20 cellular contexts compared by ENCODE assay signal in the genomic region with DNA sequence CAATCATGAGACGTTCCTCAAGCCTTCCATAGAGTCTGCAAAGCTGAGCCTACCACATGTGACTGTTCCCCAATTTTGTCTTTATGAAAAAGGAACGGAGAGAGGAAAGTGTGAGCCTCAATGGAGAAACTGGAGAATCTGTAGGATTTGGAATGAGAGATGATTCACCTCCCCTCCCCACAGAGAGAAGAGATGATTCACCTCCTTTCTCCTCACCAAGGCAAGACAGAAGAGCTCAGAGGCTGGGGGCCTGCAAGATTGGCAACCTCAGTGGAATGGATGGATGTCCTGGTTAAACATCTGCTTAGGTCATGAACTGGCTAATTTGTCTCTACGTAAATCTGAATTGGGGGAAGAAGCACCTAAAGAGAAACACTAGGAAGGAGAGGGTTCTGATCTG. TPM values are rescaled to one million over a fixed set of nuclear protein-coding genes. Genes with fewer than 3 reads are reported as not detected.
DNase-seq lines count a peak whose midpoint lies in the region; TF ChIP-seq lines count a peak whose summit lies in the region.
"Had no signal": no experiment of that assay in that cellular context is flagged by ENCODE, and none has a peak within 500 bp of the region (broad histone marks: within the 10 kb centered on the region; RNA-seq: fewer than 3 reads in every experiment).

No MANE protein-coding gene starts in this region.

- H3K4me1 ChIP-seq in breast epithelium: no peaks in the 10 kb centered on the region
- H3K4me1 ChIP-seq: ascending aorta, pancreas, tibial nerve had no signal

- POLR2A ChIA-PET in MCF 10A (lab: Yijun Ruan, JAX): interaction anchor here (0.7 kb wide), 1 partner anchor 17 kb away, joined by 4 read pairs; a partner anchor contains a TSS
- POLR2A ChIA-PET in activated CD4-positive, alpha-beta memory T cell treated with anti-CD3 and anti-CD28 coated beads, Interleukin-2, amount 10 ng/mL, durations not matched to agents 7 days and 5 days (lab: Charles Lee): interaction anchor here (0.8 kb wide), 1 partner anchor 17 kb away, joined by 3 read pairs; no protein-coding TSS in a partner anchor

- intact Hi-C loops in MCF 10A (cut with micrococcal nuclease): no loop called here
- intact Hi-C loops in breast epithelium (cut with DNase I; ENCODE audit: low total_unique reads): no loop called here

- H3K36me3 Mint-ChIP-seq in MCF 10A (ENCODE audit: insufficient read depth, unreplicated experiment): no peaks in the 10 kb centered on the region
- H3K36me3 Mint-ChIP-seq in activated CD4-positive, alpha-beta memory T cell treated with anti-CD3 and anti-CD28 coated beads, Interleukin-2, amount 10 ng/mL, durations not matched to agents 7 days and 5 days (ENCODE audit: low read depth): no peaks in the 10 kb centered on the region

- peaks cover 5% of the 10 kb centered on the region for H3K4me1 Mint-ChIP-seq in MCF 10A (ENCODE audit: insufficient read depth, unreplicated experiment)
- no peaks in the 10 kb centered on the region for H3K4me1 Mint-ChIP-seq in activated CD4-positive, alpha-beta memory T cell treated with anti-CD3 and anti-CD28 coated beads, Interleukin-2, amount 10 ng/mL, durations not matched to agents 7 days and 5 days
- H3K4me1 Mint-ChIP-seq: activated B cell treated with CpG ODN at 0.5 μM for 24 hours had no signal

- H3K27ac Mint-ChIP-seq in MCF 10A (ENCODE audit: low read depth, unreplicated experiment): no peak overlapping the region
- H3K27ac Mint-ChIP-seq in activated CD4-positive, alpha-beta memory T cell treated with anti-CD3 and anti-CD28 coated beads, Interleukin-2, amount 10 ng/mL, durations not matched to agents 7 days and 5 days: no peak overlapping the region
- H3K27ac Mint-ChIP-seq: activated B cell treated with CpG ODN at 0.5 μM for 24 hours; CD4-positive, alpha-beta T cell had no signal

- no peaks in the 10 kb centered on the region for H3K9me3 Mint-ChIP-seq in MCF 10A (ENCODE audit: unreplicated experiment)
- H3K9me3 Mint-ChIP-seq in activated CD4-positive, alpha-beta memory T cell treated with anti-CD3 and anti-CD28 coated beads, Interleukin-2, amount 10 ng/mL, durations not matched to agents 7 days and 5 days: no peaks in the 10 kb centered on the region
- H3K9me3 Mint-ChIP-seq: CD4-positive, alpha-beta T cell had no signal

- H3K4me3 ChIP-seq in breast epithelium (no peak overlapping the region), fibroblast of the aortic adventitia (ENCODE audit: low read depth, low read length) (no peak overlapping the region)
- H3K4me3 ChIP-seq: ascending aorta, pancreas, tibial nerve had no signal

- no peaks in the 10 kb centered on the region for H3K27me3 ChIP-seq in breast epithelium
- H3K27me3 ChIP-seq: ascending aorta, pancreas, tibial nerve had no signal

- no peak overlapping the region for H3K4me3 Mint-ChIP-seq in MCF 10A (ENCODE audit: unreplicated experiment)
- H3K4me3 Mint-ChIP-seq in activated CD4-positive, alpha-beta memory T cell treated with anti-CD3 and anti-CD28 coated beads, Interleukin-2, amount 10 ng/mL, durations not matched to agents 7 days and 5 days: no peak overlapping the region
- H3K4me3 Mint-ChIP-seq: activated B cell treated with CpG ODN at 0.5 μM for 24 hours; CD4-positive, alpha-beta T cell had no signal

- TF ChIP-seq CTCF in MCF 10A (IDR thresholded peaks at IDR 0.05; ENCODE audit: unreplicated experiment) (no peak), breast epithelium (IDR thresholded peaks at IDR 0.05) (no peak), fibroblast of the aortic adventitia (IDR thresholded peaks at IDR 0.05; ENCODE audit: insufficient read depth, low read length) (no peak)

- H3K27ac ChIP-seq in breast epithelium: no peak overlapping the region
- H3K27ac ChIP-seq: 22Rv1, ascending aorta, HL-60, pancreas, tibial nerve had no signal

- H3K9me3 ChIP-seq in breast epithelium: no peaks in the 10 kb centered on the region
- H3K9me3 ChIP-seq: ascending aorta, pancreas, tibial nerve had no signal

- H3K36me3 ChIP-seq in breast epithelium: no peaks in the 10 kb centered on the region
- H3K36me3 ChIP-seq: ascending aorta, pancreas, tibial nerve had no signal

- H3K27me3 Mint-ChIP-seq in MCF 10A (ENCODE audit: insufficient read depth, unreplicated experiment): no peaks in the 10 kb centered on the region
- H3K27me3 Mint-ChIP-seq in activated CD4-positive, alpha-beta memory T cell treated with anti-CD3 and anti-CD28 coated beads, Interleukin-2, amount 10 ng/mL, durations not matched to agents 7 days and 5 days: no peaks in the 10 kb centered on the region
- H3K27me3 Mint-ChIP-seq: activated B cell treated with CpG ODN at 0.5 μM for 24 hours had no signal

- DNase-seq in MCF 10A (ENCODE audit: unreplicated experiment): peak; percentile 32
- DNase-seq in breast epithelium (ENCODE audit: low spot score in 2 of 2): no peak
- DNase-seq in amniotic epithelial cell (ENCODE audit: low read depth): peak; percentile 64
- peak; percentile 13 for DNase-seq in fibroblast of the aortic adventitia (ENCODE audit: low read depth)
- no peak for DNase-seq in NCI-H446 treated with DMSO at 0.1 percent for 48 hours (lab: John Stamatoyannopoulos, UW)
- DNase-seq in NCI-H187 (lab: John Stamatoyannopoulos, UW): no peak
- no peak for DNase-seq in activated CD4-positive, alpha-beta memory T cell treated with anti-CD3 and anti-CD28 coated beads, Interleukin-2, amount 10 ng/mL, durations not matched to agents 7 days and 5 days
- DNase-seq in stimulated activated CD4-positive, alpha-beta T cell treated with anti-CD3 and anti-CD28 coated beads, Interleukin-2, amount 100 ng/mL, for 24 hours: no peak
- DNase-seq: activated B cell treated with CpG ODN at 0.5 μM for 24 hours; activated effector memory CD4-positive, alpha-beta T cell treated with anti-CD3 and anti-CD28 coated beads, Interleukin-2, amount 50 U/mL, for 16 hours; CD4-positive, alpha-beta T cell; DMS79 treated with DMSO at 0.1 percent for 48 hours; NCI-H1417; pancreas; small intestine; T-helper 1 cell had no signal

- CTCF ChIA-PET in MCF 10A (lab: Yijun Ruan, JAX): interaction anchor here (0.6 to 1.8 kb wide), 6 partner anchors 38 to 1103 kb away, joined by 3 to 5 read pairs (median 4); no protein-coding TSS in a partner anchor
- CTCF ChIA-PET in activated CD4-positive, alpha-beta memory T cell treated with anti-CD3 and anti-CD28 coated beads, Interleukin-2, amount 10 ng/mL, durations not matched to agents 7 days and 5 days (lab: Charles Lee): no interaction called here

- no peak for TF ChIP-seq POLR2A in breast epithelium (IDR thresholded peaks at IDR 0.05)

- no TSS peak for BruUV-seq in MCF 10A (replicated peaks; lab: Mats Ljungman, UMichigan)

RNA-seq across cellular contexts. Expression of a gene that starts 17.0 kb away (rescaled TPM):
- total RNA-seq in MCF 10A (2022): 31.4 and 43.0 TPM in 2 replicates
- 10 to 100 TPM; 48.2 to 58.6 (median 56.2) TPM for total RNA-seq in breast epithelium
- total RNA-seq in fibroblast of the aortic adventitia (ENCODE audit: low replicate concordance): 74.2 and 74.8 TPM in 2 replicates
- total RNA-seq in activated CD4-positive, alpha-beta memory T cell treated with anti-CD3 and anti-CD28 coated beads, Interleukin-2, amount 10 ng/mL, durations not matched to agents 7 days and 5 days: 10 to 100 TPM; 26.0 to 26.9 TPM

Comparison
In these comparisons a context has a peak if more than half of its experiments do, and no peak if none do; other contexts are left out.
1. DNase-seq: peak in MCF 10A (single experiment), amniotic epithelial cell (single experiment) and fibroblast of the aortic adventitia (single experiment); none in breast epithelium (0 of 2), NCI-H446 treated with DMSO at 0.1 percent for 48 hours (single experiment), NCI-H187 (0 of 2), activated CD4-positive, alpha-beta memory T cell treated with anti-CD3 and anti-CD28 coated beads, Interleukin-2, amount 10 ng/mL, durations not matched to agents 7 days and 5 days (single experiment) and stimulated activated CD4-positive, alpha-beta T cell treated with anti-CD3 and anti-CD28 coated beads, Interleukin-2, amount 100 ng/mL, for 24 hours (0 of 2).